29 cellular contexts compared by ENCODE assay signal in genomic region chr11:57937431-57937830, GRCh38.
"Had no signal": no experiment of that assay in that cellular context is flagged by ENCODE, and none has a peak within 500 bp of the region (broad histone marks: within the 10 kb centered on the region; RNA-seq: fewer than 3 reads in every experiment).

No MANE protein-coding gene starts in this region.

- H3K27ac ChIP-seq: left ventricle myocardium inferior, pancreas, prostate gland, skin epidermis, stomach, testis, thyroid gland, transverse colon, upper lobe of right lung had no signal

- H3K36me3 ChIP-seq: left ventricle myocardium inferior, pancreas, prostate gland, stomach, thyroid gland, transverse colon, upper lobe of right lung had no signal

- H3K4me3 ChIP-seq: left ventricle myocardium inferior, lung, mucosa of descending colon, pancreas, prostate gland, skin epidermis, stomach, testis, thyroid gland, transverse colon, upper lobe of right lung had no signal

- H3K4me1 Mint-ChIP-seq: immature natural killer cell; naive thymus-derived CD4-positive, alpha-beta T cell; stimulated activated naive B cell treated with anti-CD40 and anti-IgM and Interleukin-4, amounts not matched to agents 10 μg/mL and 1 μg/mL and 100 μg/mL, for 72 hours had no signal

- H3K36me3 Mint-ChIP-seq: immature natural killer cell; naive thymus-derived CD4-positive, alpha-beta T cell; natural killer cell treated with Interleukin-12 subunit alpha and Interleukin-12 subunit beta and Interleukin-15 and Interleukin-18, amount 100 ng/mL, for 72 hours; stimulated activated naive B cell treated with anti-CD40 and anti-IgM and Interleukin-4, amounts not matched to agents 10 μg/mL and 1 μg/mL and 100 μg/mL, for 72 hours had no signal

- H3K9me3 Mint-ChIP-seq: naive thymus-derived CD4-positive, alpha-beta T cell; natural killer cell treated with Interleukin-12 subunit alpha and Interleukin-12 subunit beta and Interleukin-15 and Interleukin-18, amount 100 ng/mL, for 72 hours; stimulated activated naive B cell treated with anti-CD40 and anti-IgM and Interleukin-4, amounts not matched to agents 10 μg/mL and 1 μg/mL and 100 μg/mL, for 72 hours had no signal

- H3K9me3 ChIP-seq: left ventricle myocardium inferior, mucosa of descending colon, pancreas, prostate gland, stomach, testis, thyroid gland, transverse colon, upper lobe of right lung had no signal

- H3K4me3 Mint-ChIP-seq: immature natural killer cell; naive thymus-derived CD4-positive, alpha-beta T cell; natural killer cell treated with Interleukin-12 subunit alpha and Interleukin-12 subunit beta and Interleukin-15 and Interleukin-18, amount 100 ng/mL, for 72 hours; stimulated activated naive B cell treated with anti-CD40 and anti-IgM and Interleukin-4, amounts not matched to agents 10 μg/mL and 1 μg/mL and 100 μg/mL, for 72 hours had no signal

- DNase-seq: hypothalamus; immature natural killer cell; kidney; left colon; left ventricle myocardium inferior; mesendoderm; midbrain; mucosa of descending colon; naive thymus-derived CD4-positive, alpha-beta T cell; pancreas; posterior cingulate gyrus; retina; right cardiac atrium; stimulated activated CD4-positive, alpha-beta T cell treated with anti-CD3 and anti-CD28 coated beads, Interleukin-12 subunit alpha, Interleukin-12 subunit beta, amount 100 ng/mL, for 4 hours; stimulated activated CD4-positive, alpha-beta T cell treated with anti-CD3 and anti-CD28 coated beads, Interleukin-15, amount 100 ng/mL, for 24 hours; stimulated activated CD4-positive, alpha-beta T cell treated with anti-CD3 and anti-CD28 coated beads, Interleukin-2, amount 100 ng/mL, for 24 hours; stimulated activated CD4-positive, alpha-beta T cell treated with anti-CD3 and anti-CD28 coated beads, Interleukin-4, amount 100 ng/mL, for 1 hour; stimulated activated naive B cell treated with anti-CD40 and anti-IgM and Interleukin-4, amounts not matched to agents 10 μg/mL and 1 μg/mL and 100 μg/mL, for 72 hours; stimulated activated naive CD8-positive, alpha-beta T cell treated with anti-CD3 and anti-CD28 coated beads, Interleukin-15, Interleukin-2, amounts not matched to agents 100 U/mL and 50 U/mL, for 24 hours; stomach; testis; thyroid gland; transverse colon; upper lobe of right lung had no signal

- H3K27ac Mint-ChIP-seq: immature natural killer cell; naive thymus-derived CD4-positive, alpha-beta T cell; natural killer cell treated with Interleukin-12 subunit alpha and Interleukin-12 subunit beta and Interleukin-15 and Interleukin-18, amount 100 ng/mL, for 72 hours; stimulated activated naive B cell treated with anti-CD40 and anti-IgM and Interleukin-4, amounts not matched to agents 10 μg/mL and 1 μg/mL and 100 μg/mL, for 72 hours had no signal

- ATAC-seq: left colon; mucosa of descending colon; naive thymus-derived CD4-positive, alpha-beta T cell; natural killer cell treated with Interleukin-12 subunit alpha and Interleukin-12 subunit beta and Interleukin-15 and Interleukin-18, amount 100 ng/mL, for 72 hours; pancreas; right cardiac atrium; sciatic nerve; stimulated activated naive B cell treated with anti-CD40 and anti-IgM and Interleukin-4, amounts not matched to agents 10 μg/mL and 1 μg/mL and 100 μg/mL, for 72 hours; stimulated activated naive CD8-positive, alpha-beta T cell treated with anti-CD3 and anti-CD28 coated beads, Interleukin-15, Interleukin-2, amounts not matched to agents 100 U/mL and 50 U/mL, for 24 hours; upper lobe of right lung had no signal

- H3K27me3 ChIP-seq: pancreas, stomach, testis, thyroid gland, transverse colon, upper lobe of right lung had no signal

- H3K4me1 ChIP-seq: prostate gland, stomach, testis, thyroid gland, transverse colon, upper lobe of right lung had no signal
